8 cellular contexts compared by ENCODE assay signal in genomic region chr10:72354356-72355213, GRCh38. TPM values are rescaled to one million over a fixed set of nuclear protein-coding genes. Genes with fewer than 3 reads are reported as not detected.
A peak's percentile ranks its signal among the peaks of the same experiment; 100 is the strongest.
DNase-seq lines count a peak whose midpoint lies in the region; ATAC-seq, FAIRE-seq and TF ChIP-seq lines count a peak whose summit lies in the region.

DNAJB12 (minus strand) TSS chr10:72354919; CDS start chr10:72354897, 22 bp downstream.

- no peaks in the 10 kb centered on the region for H3K27me3 ChIP-seq in parathyroid adenoma (ENCODE audit: control insufficient read depth, insufficient read depth, low read length)
- no peaks in the 10 kb centered on the region for H3K27me3 ChIP-seq in tibial artery

- peak within 1 kb of the TSS; percentile 94 to 98 (median 97) for H3K4me3 Mint-ChIP-seq in T-cell

- peak within 1 kb of the TSS; percentile 96 to 98 for H3K27ac Mint-ChIP-seq in T-cell

- ATAC-seq in HG02852 (IDR thresholded peaks at IDR 0.05; ENCODE audit: unreplicated experiment) (peak; percentile 75), T-cell (replicated peaks in 1 of 4) (peak; percentile 81 to 85 (median 83))

- intact Hi-C loops in cardiac septum (cut with DNase I) = no loop called here
- intact Hi-C loops in tibial artery (cut with DNase I; ENCODE audit: low total_unique reads) = no loop called here

- no peaks in the 10 kb centered on the region for H3K27me3 Mint-ChIP-seq in T-cell

- DNase-seq in GM12892 (ENCODE audit: insufficient read length) = peak; percentile 91
- peak; percentile 97 for DNase-seq in NCI-H146 (lab: John Stamatoyannopoulos, UW)
- DNase-seq in T-cell = peak; percentile 83 to 94 (median 88)
- DNase-seq in cardiac septum (ENCODE audit: low spot score) = peak; percentile 95
- DNase-seq in tibial artery = peak; percentile 86 to 95

- peak; percentile 91 for FAIRE-seq in GM12892 (lab: Jason Lieb, UNC)

- H3K36me3 Mint-ChIP-seq in T-cell = peaks cover 23% of the 10 kb centered on the region

- H3K4me1 ChIP-seq in parathyroid adenoma (peaks cover 17% of the 10 kb centered on the region), tibial artery (peaks cover 0 to 35% (median 27%) of the 10 kb centered on the region in 4 donors)

- H3K9me3 ChIP-seq in parathyroid adenoma (ENCODE audit: control insufficient read depth, low read length) (no peaks in the 10 kb centered on the region), tibial artery (no peaks in the 10 kb centered on the region)

- H3K4me2 ChIP-seq in parathyroid adenoma (ENCODE audit: low read length) = peak within 1 kb of the TSS; percentile 82

- TF ChIP-seq POLR2A in GM12892 (IDR thresholded peaks at IDR 0.05; ENCODE audit: low read depth, low read length) = peak; percentile 90

- H3K27ac ChIP-seq in adipose tissue (ENCODE audit: low read depth, low read length) = peak within 1 kb of the TSS; percentile 85
- H3K27ac ChIP-seq in parathyroid adenoma = peak within 1 kb of the TSS; percentile 96
- H3K27ac ChIP-seq in tibial artery = peak within 1 kb of the TSS; percentile 93 to 98

- WGBS in adipose tissue, 3 donors = 0 to 1% (median 0%) methylated on average over 73 to 74 of the region's 74 CpGs

- POLR2A ChIA-PET in T-cell (lab: Charles Lee) = interaction anchor here (0.6 to 0.8 kb wide), 3 partner anchors 21 to 274 kb away, joined by 3 to 4 read pairs (median 3); no protein-coding TSS in a partner anchor

- peaks cover 29% of the 10 kb centered on the region for H3K79me2 ChIP-seq in parathyroid adenoma

- H3K4me3 ChIP-seq in parathyroid adenoma (ENCODE audit: low read depth, low read length) (peak within 1 kb of the TSS; percentile 100), tibial artery (peak within 1 kb of the TSS; percentile 62 to 89)

- H3K9me3 Mint-ChIP-seq in T-cell = no peaks in the 10 kb centered on the region

- H3K36me3 ChIP-seq in parathyroid adenoma (ENCODE audit: control insufficient read depth, insufficient read depth, low read length) = no peaks in the 10 kb centered on the region
- peaks cover 0 to 13% (median 6%) of the 10 kb centered on the region in 3 donors for H3K36me3 ChIP-seq in tibial artery

- TF ChIP-seq CTCF in parathyroid adenoma (IDR thresholded peaks at IDR 0.05) (peak; percentile 9), tibial artery (IDR thresholded peaks at IDR 0.05) (no peak)

- CTCF ChIA-PET in T-cell (lab: Charles Lee) = interaction anchor here in 1 of 2 donors (0.5 to 0.6 kb wide), 2 partner anchors 147 to 223 kb away, joined by 3 read pairs; no protein-coding TSS in a partner anchor

- H3K9ac ChIP-seq in parathyroid adenoma = peak within 1 kb of the TSS; percentile 64

- peak within 1 kb of the TSS; percentile 93 for H2AFZ ChIP-seq in parathyroid adenoma

- peaks cover 42 to 51% (median 47%) of the 10 kb centered on the region in 3 donors for H3K4me1 Mint-ChIP-seq in T-cell

RNA-seq across cellular contexts. Expression of gene DNAJB12, which starts in this region (rescaled TPM):
- 9.9 TPM for polyA plus RNA-seq in GM12892 (2012; ENCODE audit: missing spikeins)
- total RNA-seq in T-cell (10 to 100 TPM; 27.1 to 41.4 (median 31.2) TPM), cardiac septum (28.9 TPM)
- 10 to 100 TPM; 14.4 to 32.7 (median 19.4) TPM for polyA plus RNA-seq in adipose tissue

Comparison
In these comparisons a context has a peak if more than half of its experiments do, and no peak if none do; other contexts are left out.
1. Peak in every context shown above with its lines: DNase-seq, ATAC-seq, H3K4me3 ChIP-seq and H3K27ac ChIP-seq.